ENCODE assay signal across 12 cellular contexts in genomic region chr7:55903985-55904759, GRCh38. TPM values are rescaled to one million over a fixed set of nuclear protein-coding genes. Genes with fewer than 3 reads are reported as not detected.
DNase-seq lines count a peak whose midpoint lies in the region; ATAC-seq, FAIRE-seq and TF ChIP-seq lines count a peak whose summit lies in the region.
"Had no signal": no experiment of that assay in that cellular context is flagged by ENCODE, and none has a peak within 500 bp of the region (broad histone marks: within the 10 kb centered on the region; RNA-seq: fewer than 3 reads in every experiment).

No MANE protein-coding gene starts in this region.

- intact Hi-C loops in Right ventricle myocardium inferior (cut with DNase I), result no loop called here

- peak; percentile 18 for FAIRE-seq in GM18507 (lab: Jason Lieb, UNC)

- DNase-seq in GM18507 (ENCODE audit: extremely low spot score, insufficient read length, low read depth) (no peak), Right ventricle myocardium inferior (ENCODE audit: missing footprints) (no peak)
- no peak for DNase-seq in activated T-cell treated with anti-CD3 and anti-CD28 coated beads, Interleukin-2, amount 50 U/mL, for 1 hour
- no peak for DNase-seq in activated CD8-positive, alpha-beta memory T cell treated with anti-CD3 and anti-CD28 coated beads, Interleukin-2, amount 50 U/mL, for 4 hours
- DNase-seq: activated T-cell treated with anti-CD3 and anti-CD28 coated beads for 4 hours; NCI-H1436 treated with DMSO at 0.1 percent for 48 hours; stimulated activated CD8-positive, alpha-beta memory T cell treated with anti-CD3 and anti-CD28 coated beads, Interleukin-4, amount 100 ng/mL, for 48 hours; T-helper 9 cell had no signal

- ATAC-seq in GM19467 (IDR thresholded peaks at IDR 0.05; ENCODE audit: unreplicated experiment), result peak; percentile 70
- ATAC-seq in HG02938 (IDR thresholded peaks at IDR 0.05; ENCODE audit: unreplicated experiment), result peak; percentile 99
- ATAC-seq in HG03575 (IDR thresholded peaks at IDR 0.05; ENCODE audit: extremely low read depth, insufficient number of reproducible peaks, low FRiP score, unreplicated experiment), result peak; percentile 90
- no peak; the same call in 2 of the 3 replicates for ATAC-seq in SK-N-SH treated with all-trans-retinoic acid at 6 μM for 48 hours
- no peak for ATAC-seq in Right ventricle myocardium inferior

TF ChIP-seq in SK-N-SH treated with all-trans-retinoic acid at 6 μM for 48 hours, 23 proteins besides CTCF, POLR2A, EP300 and RAD21:
- TF ChIP-seq PPARA (CRISPR knock-in tag; IDR thresholded peaks at IDR 0.05; ENCODE audit: borderline replicate concordance) (no peak), POU6F1 (CRISPR knock-in tag; IDR thresholded peaks at IDR 0.05; ENCODE audit: borderline replicate concordance, low read depth) (no peak), ARNTL (CRISPR knock-in tag; IDR thresholded peaks at IDR 0.05; ENCODE audit: borderline replicate concordance, low read depth) (no peak), TOX (CRISPR knock-in tag; IDR thresholded peaks at IDR 0.05; ENCODE audit: borderline replicate concordance) (no peak), SNAI2 (CRISPR knock-in tag; IDR thresholded peaks at IDR 0.05) (no peak), ZFP30 (CRISPR knock-in tag; IDR thresholded peaks at IDR 0.05) (no peak), RARB (CRISPR knock-in tag; IDR thresholded peaks at IDR 0.05) (no peak), TCF4 (CRISPR knock-in tag; IDR thresholded peaks at IDR 0.05; ENCODE audit: borderline replicate concordance) (no peak), ZFP3 (CRISPR knock-in tag; IDR thresholded peaks at IDR 0.05) (no peak), CREB5 (CRISPR knock-in tag; IDR thresholded peaks at IDR 0.05; ENCODE audit: low read depth) (no peak), ESRRG (CRISPR knock-in tag; IDR thresholded peaks at IDR 0.05) (no peak), ZNF70 (CRISPR knock-in tag; IDR thresholded peaks at IDR 0.05) (no peak), ZNF565 (CRISPR knock-in tag; conservative IDR thresholded peaks at IDR 0.05; ENCODE audit: low read depth) (no peak), TSHZ2 (CRISPR knock-in tag; IDR thresholded peaks at IDR 0.05) (no peak), BACH2 (CRISPR knock-in tag; IDR thresholded peaks at IDR 0.05; ENCODE audit: borderline replicate concordance) (no peak), ISL1 (CRISPR knock-in tag; IDR thresholded peaks at IDR 0.05) (no peak), ZC3H10 (CRISPR knock-in tag; IDR thresholded peaks at IDR 0.05) (no peak), ZNF8 (CRISPR knock-in tag; IDR thresholded peaks at IDR 0.05) (no peak), OSR1 (CRISPR knock-in tag; IDR thresholded peaks at IDR 0.05) (no peak)

RNA-seq across cellular contexts. Expression of gene ZNF713, which starts 16.9 kb away (rescaled TPM):
- total RNA-seq in Right ventricle myocardium inferior, result 2.9 TPM

RNA-seq across cellular contexts. Expression of gene SEPTIN14, which starts 41.6 kb away (rescaled TPM):
- not detected for total RNA-seq in Right ventricle myocardium inferior

RNA-seq across cellular contexts. Expression of gene MRPS17, which starts 47.5 kb away (rescaled TPM):
- 20.8 TPM for total RNA-seq in Right ventricle myocardium inferior

Comparison
In these comparisons a context has a peak if more than half of its experiments do, and no peak if none do; other contexts are left out.
1. ATAC-seq: peak in GM19467 (single experiment), HG02938 (single experiment) and HG03575 (single experiment); none in SK-N-SH treated with all-trans-retinoic acid at 6 μM for 48 hours (single experiment) and Right ventricle myocardium inferior (single experiment).